Comparison of ENCODE assay signal across 25 cellular contexts in the genomic region with DNA sequence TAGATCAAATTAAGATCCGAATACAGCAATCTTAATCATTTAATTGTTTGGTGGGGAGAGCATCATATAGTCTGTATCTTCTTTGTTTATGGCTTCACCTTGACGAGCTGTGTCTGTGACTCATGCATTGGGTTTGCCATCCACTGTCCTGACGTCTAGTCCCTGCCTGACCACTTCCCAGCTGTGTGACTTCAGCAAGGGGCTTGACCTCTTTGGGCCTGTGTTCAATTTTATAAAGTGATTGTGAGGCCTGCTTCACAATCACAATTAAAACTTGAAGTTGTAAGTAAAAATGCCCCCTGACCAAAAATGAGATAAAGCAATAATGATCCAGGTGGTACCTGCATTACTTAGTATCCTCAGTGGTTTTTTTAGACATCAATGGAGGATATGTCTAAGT.
DNase-seq lines count a peak whose midpoint lies in the region; ATAC-seq, FAIRE-seq and TF ChIP-seq lines count a peak whose summit lies in the region.
"Had no signal": no experiment of that assay in that cellular context is flagged by ENCODE, and none has a peak within 500 bp of the region (broad histone marks: within the 10 kb centered on the region; RNA-seq: fewer than 3 reads in every experiment).

No MANE protein-coding gene starts in this region.

- H3K4me1 ChIP-seq in gastroesophageal sphincter, result peaks cover 0 to 11% (median 0%) of the 10 kb centered on the region in 3 donors
- H3K4me1 ChIP-seq in stomach smooth muscle (ENCODE audit: control insufficient read depth, insufficient read depth, low read length), result peaks cover 3% of the 10 kb centered on the region
- H3K4me1 ChIP-seq: A549, SJSA1 had no signal

- WGBS in gastroesophageal sphincter (ENCODE audit: low coverage in 1 of 2), 2 donors, result 46 to 53% methylated on average over 3 of the region's 3 CpGs

- no peak overlapping the region for H3K4me3 ChIP-seq in gastroesophageal sphincter
- no peak overlapping the region for H3K4me3 ChIP-seq in stomach smooth muscle (ENCODE audit: low read length in 2 of 2)
- H3K4me3 ChIP-seq: A549; BLaER1 treated with 17β-estradiol and CSF1 and Interleukin-3, amounts not matched to agents 10 nM and 100 nM; GM12878; GM23248; MG63; SJSA1 had no signal

- peaks cover 5% of the 10 kb centered on the region for H3K27me3 ChIP-seq in gastroesophageal sphincter
- no peaks in the 10 kb centered on the region for H3K27me3 ChIP-seq in stomach smooth muscle (ENCODE audit: control insufficient read depth in 1 of 2, insufficient read depth in 2 of 2, low read length in 2 of 2)
- H3K27me3 ChIP-seq: BLaER1 treated with 17β-estradiol and CSF1 and Interleukin-3, amounts not matched to agents 10 nM and 100 nM; MG63; SJSA1 had no signal

- no TSS peak for BruUV-seq in Calu3 (replicated peaks; lab: Mats Ljungman, UMichigan)

- TF ChIP-seq EP300 in gastroesophageal sphincter (IDR thresholded peaks at IDR 0.05), result no peak

- H3K36me3 ChIP-seq in gastroesophageal sphincter, result no peaks in the 10 kb centered on the region
- no peaks in the 10 kb centered on the region for H3K36me3 ChIP-seq in stomach smooth muscle (ENCODE audit: control insufficient read depth in 2 of 2, insufficient read depth in 2 of 2, low read length in 2 of 2)
- H3K36me3 ChIP-seq: BLaER1 treated with 17β-estradiol and CSF1 and Interleukin-3, amounts not matched to agents 10 nM and 100 nM; MG63; SJSA1 had no signal

- CTCF ChIA-PET in Calu3 (lab: Charles Lee), result interaction anchor here (0.6 kb wide), 1 partner anchor 690 kb away, joined by 3 read pairs; no protein-coding TSS in a partner anchor

- FAIRE-seq in HTR-8/SVneo (lab: Jason Lieb, UNC), result peak; percentile 33
- FAIRE-seq: A549, G401.6, GM12878 had no signal

- H3K27ac ChIP-seq in gastroesophageal sphincter (peak overlapping the region in 3 of 4 donors; percentile 25 to 51 (median 42)), stomach smooth muscle (ENCODE audit: low read length) (peak overlapping the region; percentile 18)
- H3K27ac ChIP-seq: A549; BLaER1 treated with 17β-estradiol and CSF1 and Interleukin-3, amounts not matched to agents 10 nM and 100 nM; GM23248; SJSA1 had no signal

- H3K9me3 ChIP-seq in gastroesophageal sphincter (no peaks in the 10 kb centered on the region), stomach smooth muscle (ENCODE audit: control insufficient read depth in 2 of 2, low read length in 2 of 2) (no peaks in the 10 kb centered on the region)
- H3K9me3 ChIP-seq: A549; BLaER1 treated with 17β-estradiol and CSF1 and Interleukin-3, amounts not matched to agents 10 nM and 100 nM; MG63; SJSA1 had no signal

- H3K27me3 Mint-ChIP-seq in nephron progenitor cell (ENCODE audit: low read depth, poor library complexity), result no peaks in the 10 kb centered on the region
- H3K27me3 Mint-ChIP-seq in Calu3 (ENCODE audit: unreplicated experiment), result peaks cover 50% of the 10 kb centered on the region
- H3K27me3 Mint-ChIP-seq: CD4-positive, alpha-beta T cell had no signal

- H3K27ac Mint-ChIP-seq in nephron progenitor cell (peak overlapping the region; percentile 81), Calu3 (ENCODE audit: unreplicated experiment) (no peak overlapping the region)
- H3K27ac Mint-ChIP-seq: CD4-positive, alpha-beta T cell had no signal

- no peaks in the 10 kb centered on the region for H3K9me3 Mint-ChIP-seq in nephron progenitor cell
- no peaks in the 10 kb centered on the region for H3K9me3 Mint-ChIP-seq in Calu3 (ENCODE audit: low read depth, unreplicated experiment)
- H3K9me3 Mint-ChIP-seq: CD4-positive, alpha-beta T cell had no signal

- TF ChIP-seq POLR2A in gastroesophageal sphincter (IDR thresholded peaks at IDR 0.05), result no peak

- intact Hi-C loops in head of caudate nucleus (cut with DNase I) (no loop called here), Calu3 (cut with micrococcal nuclease; ENCODE audit: unreplicated experiment) (no loop called here)

- H3K36me3 Mint-ChIP-seq in nephron progenitor cell (ENCODE audit: low read depth) (peaks cover 15% of the 10 kb centered on the region), Calu3 (ENCODE audit: insufficient read depth, unreplicated experiment) (no peaks in the 10 kb centered on the region)

- DNase-seq in HTR-8/SVneo (ENCODE audit: insufficient read length, low spot score) (no peak), nephron progenitor cell (no peak), head of caudate nucleus (no peak), NCI-H345 (lab: John Stamatoyannopoulos, UW) (no peak), GM10266 (ENCODE audit: extremely low spot score) (no peak), Calu3 (no peak)
- DNase-seq: AML-193; CD4-positive, alpha-beta T cell; COR-L47; GM23248; HCEC 1CT; Kasumi-1; MG63; NCI-H1105 treated with DMSO at 0.1 percent for 48 hours; NCI-H2029; NCI-H526 treated with DMSO at 0.1 percent for 48 hours; Right ventricle myocardium superior; RPMI8226 had no signal

- no peak overlapping the region for H3K9ac ChIP-seq in stomach smooth muscle (ENCODE audit: low read length in 2 of 2)
- H3K9ac ChIP-seq: BLaER1 treated with 17β-estradiol and CSF1 and Interleukin-3, amounts not matched to agents 10 nM and 100 nM; GM23248 had no signal

- no peak for ATAC-seq in gastroesophageal sphincter
- ATAC-seq: A549, GM12878 had no signal

- TF ChIP-seq CTCF in gastroesophageal sphincter (IDR thresholded peaks at IDR 0.05) (no peak), nephron progenitor cell (IDR thresholded peaks at IDR 0.05) (no peak), GM10266 (IDR thresholded peaks at IDR 0.05; ENCODE audit: control insufficient read depth, insufficient read depth, low read depth, missing control alignments) (no peak), Calu3 (IDR thresholded peaks at IDR 0.05; ENCODE audit: unreplicated experiment) (no peak)

- no peak overlapping the region for H3K4me3 Mint-ChIP-seq in nephron progenitor cell
- no peak overlapping the region for H3K4me3 Mint-ChIP-seq in Calu3 (ENCODE audit: low read depth, unreplicated experiment)
- H3K4me3 Mint-ChIP-seq: CD4-positive, alpha-beta T cell had no signal

- H3K4me1 Mint-ChIP-seq in nephron progenitor cell, result peaks cover 45% of the 10 kb centered on the region
- no peaks in the 10 kb centered on the region for H3K4me1 Mint-ChIP-seq in Calu3 (ENCODE audit: low read depth, unreplicated experiment)
